20 cellular contexts compared by ENCODE assay signal in the genomic region with DNA sequence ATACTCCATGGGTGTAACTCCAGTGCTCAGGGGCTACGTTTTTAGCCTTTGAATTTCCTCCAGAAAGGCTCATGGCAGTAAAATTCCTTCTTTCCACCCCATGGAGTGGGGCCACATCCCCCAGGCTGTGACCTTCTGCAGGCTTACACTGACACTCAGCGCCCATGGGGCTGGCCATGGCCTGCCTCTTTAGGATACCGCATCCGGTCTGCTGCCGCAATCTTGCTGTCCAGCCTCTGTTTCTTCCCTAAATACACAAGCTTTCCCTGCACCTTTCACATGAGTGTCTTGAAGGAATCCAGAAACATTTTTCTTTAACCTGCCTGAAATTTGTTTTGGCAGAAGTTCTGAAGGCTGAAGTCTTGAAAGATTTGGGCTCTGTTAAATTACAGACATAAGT.
DNase-seq lines count a peak whose midpoint lies in the region; ATAC-seq, FAIRE-seq and TF ChIP-seq lines count a peak whose summit lies in the region.
"Had no signal": no experiment of that assay in that cellular context is flagged by ENCODE, and none has a peak within 500 bp of the region (broad histone marks: within the 10 kb centered on the region; RNA-seq: fewer than 3 reads in every experiment).

No MANE protein-coding gene starts in this region.

- FAIRE-seq in astrocyte (lab: Jason Lieb, UNC), result no peak
- FAIRE-seq: G401.6, GM12892, H54 had no signal

- peaks cover 25% of the 10 kb centered on the region for H3K4me1 Mint-ChIP-seq in astrocyte (ENCODE audit: low read depth, unreplicated experiment)
- peaks cover 80% of the 10 kb centered on the region for H3K4me1 Mint-ChIP-seq in chondrocyte (ENCODE audit: low read depth)
- peaks cover 43% of the 10 kb centered on the region for H3K4me1 Mint-ChIP-seq in osteocyte (ENCODE audit: unreplicated experiment)
- H3K4me1 Mint-ChIP-seq: CD8-positive, alpha-beta memory T cell had no signal

- no peaks in the 10 kb centered on the region for H3K79me2 ChIP-seq in astrocyte (ENCODE audit: insufficient read depth, low read length)

- H3K9me3 ChIP-seq in astrocyte (ENCODE audit: insufficient read depth, low read depth, low read length) (no peaks in the 10 kb centered on the region), upper lobe of right lung (no peaks in the 10 kb centered on the region), vagina (no peaks in the 10 kb centered on the region)
- H3K9me3 ChIP-seq: HAP-1 had no signal

- H3K4me3 Mint-ChIP-seq in astrocyte (ENCODE audit: unreplicated experiment) (no peak overlapping the region), chondrocyte (ENCODE audit: unreplicated experiment) (no peak overlapping the region), osteocyte (ENCODE audit: unreplicated experiment) (no peak overlapping the region)
- H3K4me3 Mint-ChIP-seq: CD4-positive, alpha-beta T cell; CD8-positive, alpha-beta memory T cell; HFFc6 had no signal

- H3K36me3 Mint-ChIP-seq in astrocyte (ENCODE audit: low read depth, unreplicated experiment) (no peaks in the 10 kb centered on the region), chondrocyte (ENCODE audit: low read depth) (peaks cover 2% of the 10 kb centered on the region), osteocyte (ENCODE audit: unreplicated experiment) (no peaks in the 10 kb centered on the region)
- H3K36me3 Mint-ChIP-seq: CD8-positive, alpha-beta memory T cell had no signal

- H3K27me3 Mint-ChIP-seq in astrocyte (ENCODE audit: low read depth, unreplicated experiment) (no peaks in the 10 kb centered on the region), chondrocyte (ENCODE audit: low read depth) (no peaks in the 10 kb centered on the region), osteocyte (ENCODE audit: unreplicated experiment) (no peaks in the 10 kb centered on the region)

- TF ChIP-seq CTCF in astrocyte (IDR thresholded peaks at IDR 0.05; ENCODE audit: insufficient read depth, low read depth, low read length), result no peak
- TF ChIP-seq CTCF in chondrocyte (IDR thresholded peaks at IDR 0.05), result no peak
- no peak for TF ChIP-seq CTCF in osteocyte (IDR thresholded peaks at IDR 0.05)
- TF ChIP-seq CTCF in upper lobe of right lung (IDR thresholded peaks at IDR 0.05), result no peak
- no peak for TF ChIP-seq CTCF in foreskin keratinocyte (conservative IDR thresholded peaks at IDR 0.05)
- no peak for TF ChIP-seq CTCF in vagina (IDR thresholded peaks at IDR 0.05)

- intact Hi-C loops in upper lobe of right lung (cut with DNase I) (no loop called here), vagina (cut with DNase I) (no loop called here)

- H3K4me2 ChIP-seq in astrocyte (ENCODE audit: low read length), result no peak overlapping the region

- no peak overlapping the region for H2AFZ ChIP-seq in astrocyte (ENCODE audit: low read depth, low read length)

- no peaks in the 10 kb centered on the region for H4K20me1 ChIP-seq in astrocyte (ENCODE audit: insufficient read depth, low read length)

- H3K27ac ChIP-seq in astrocyte (ENCODE audit: low read depth, low read length) (no peak overlapping the region), upper lobe of right lung (no peak overlapping the region), foreskin keratinocyte (no peak overlapping the region), vagina (no peak overlapping the region)
- H3K27ac ChIP-seq: C4-2B had no signal

- H3K9me3 Mint-ChIP-seq in astrocyte (ENCODE audit: unreplicated experiment) (peaks cover 3% of the 10 kb centered on the region), chondrocyte (ENCODE audit: low read depth) (no peaks in the 10 kb centered on the region), osteocyte (ENCODE audit: unreplicated experiment) (peaks cover 5% of the 10 kb centered on the region)
- H3K9me3 Mint-ChIP-seq: CD4-positive, alpha-beta T cell; HFFc6 had no signal

- peak; percentile 56 for ATAC-seq in upper lobe of right lung
- ATAC-seq in HG03521 (IDR thresholded peaks at IDR 0.05; ENCODE audit: unreplicated experiment), result no peak
- no peak for ATAC-seq in GM21723 (IDR thresholded peaks at IDR 0.05; ENCODE audit: unreplicated experiment)
- ATAC-seq in foreskin keratinocyte, result no peak

- H3K36me3 ChIP-seq in astrocyte (ENCODE audit: insufficient read depth, low read length) (no peaks in the 10 kb centered on the region), upper lobe of right lung (no peaks in the 10 kb centered on the region), vagina (no peaks in the 10 kb centered on the region)
- H3K36me3 ChIP-seq: HAP-1 had no signal

- no peak overlapping the region for H3K4me3 ChIP-seq in astrocyte (ENCODE audit: insufficient read depth, low read depth, low read length)
- H3K4me3 ChIP-seq in upper lobe of right lung, result no peak overlapping the region
- no peak overlapping the region for H3K4me3 ChIP-seq in vagina
- H3K4me3 ChIP-seq: HAP-1 had no signal

- no peak overlapping the region for H3K9ac ChIP-seq in astrocyte (ENCODE audit: low read length)

- no peak for TF ChIP-seq POLR2A in vagina (IDR thresholded peaks at IDR 0.05)

- peaks cover 3% of the 10 kb centered on the region for H3K4me1 ChIP-seq in astrocyte (ENCODE audit: insufficient read depth, low read length)
- no peaks in the 10 kb centered on the region for H3K4me1 ChIP-seq in upper lobe of right lung
- no peaks in the 10 kb centered on the region for H3K4me1 ChIP-seq in foreskin keratinocyte
- H3K4me1 ChIP-seq in vagina, result no peaks in the 10 kb centered on the region
- H3K4me1 ChIP-seq: HAP-1 had no signal

- no peak overlapping the region for H3K27ac Mint-ChIP-seq in astrocyte (ENCODE audit: unreplicated experiment)
- peak overlapping the region; percentile 73 for H3K27ac Mint-ChIP-seq in chondrocyte (ENCODE audit: unreplicated experiment)
- H3K27ac Mint-ChIP-seq in osteocyte (ENCODE audit: unreplicated experiment), result peak overlapping the region; percentile 31
- H3K27ac Mint-ChIP-seq: CD4-positive, alpha-beta T cell; CD8-positive, alpha-beta memory T cell; HFFc6 had no signal

- H3K27me3 ChIP-seq in astrocyte (ENCODE audit: insufficient read depth, low read length) (no peaks in the 10 kb centered on the region), upper lobe of right lung (no peaks in the 10 kb centered on the region), foreskin keratinocyte (peaks cover 9% of the 10 kb centered on the region), vagina (no peaks in the 10 kb centered on the region)

- DNase-seq in astrocyte (ENCODE audit: low read depth) (peak; percentile 40), chondrocyte (ENCODE audit: low spot score) (no peak), osteocyte (ENCODE audit: extremely low spot score, unreplicated experiment) (no peak), upper lobe of right lung (no peak), foreskin keratinocyte (no peak), vagina (ENCODE audit: extremely low spot score in 2 of 2) (no peak)
- DNase-seq: Calu3; CD4-positive, alpha-beta T cell; CD8-positive, alpha-beta memory T cell; DMS53; DMS79 treated with DMSO at 0.1 percent for 48 hours; GOT3; HFFc6 had no signal
